ENCODE assay signal across 9 cellular contexts in the genomic region with DNA sequence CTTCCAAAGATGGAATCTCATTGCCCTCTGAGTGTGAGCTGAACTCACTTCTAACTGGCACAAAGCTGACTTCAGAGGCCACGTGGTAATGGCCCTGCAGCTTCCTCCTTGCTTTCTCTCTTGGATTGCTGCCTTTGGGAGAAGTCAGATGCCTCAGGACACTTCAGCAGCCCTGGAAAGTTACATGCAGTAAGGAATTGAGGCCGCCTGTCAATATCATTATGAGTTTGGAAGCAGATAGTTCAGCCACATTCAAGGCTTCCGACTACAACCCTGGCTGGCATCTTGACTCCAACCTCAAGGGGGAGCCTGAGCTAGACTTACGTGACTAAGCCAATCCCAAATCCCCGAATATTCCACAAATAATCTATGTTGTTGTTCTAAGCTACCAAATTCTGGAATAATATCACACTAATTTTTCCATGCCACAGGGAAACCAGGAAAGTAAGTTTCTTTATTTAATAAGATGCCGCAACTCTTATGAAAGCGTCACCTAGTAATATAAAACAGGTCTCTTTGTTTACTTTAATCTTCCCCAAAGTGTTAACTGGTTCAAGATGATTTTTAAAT. TPM values are rescaled to one million over a fixed set of nuclear protein-coding genes. Genes with fewer than 3 reads are reported as not detected.
DNase-seq lines count a peak whose midpoint lies in the region; ATAC-seq lines count a peak whose summit lies in the region.
"Had no signal": no experiment of that assay in that cellular context is flagged by ENCODE, and none has a peak within 500 bp of the region (broad histone marks: within the 10 kb centered on the region; RNA-seq: fewer than 3 reads in every experiment).

No MANE protein-coding gene starts in this region.

- H3K27me3 ChIP-seq in skeletal muscle tissue (ENCODE audit: control insufficient read depth in 3 of 3, insufficient read depth in 3 of 3, low read length in 3 of 3), result no peaks in the 10 kb centered on the region

- peak overlapping the region in 1 of 3 donors; percentile 47 for H3K9ac ChIP-seq in skeletal muscle tissue (ENCODE audit: low read depth in 1 of 3, low read length in 3 of 3)

- peaks cover 2 to 6% (median 5%) of the 10 kb centered on the region in 3 donors for H3K4me1 ChIP-seq in skeletal muscle tissue (ENCODE audit: control insufficient read depth in 3 of 3, insufficient read depth in 3 of 3, low read length in 3 of 3)

- H3K27ac ChIP-seq in skeletal muscle tissue (ENCODE audit: low read depth, low read length), result peak overlapping the region; percentile 21

- H3K36me3 ChIP-seq in skeletal muscle tissue (ENCODE audit: control insufficient read depth in 3 of 3, insufficient read depth in 3 of 3, low read length in 3 of 3), result peaks cover 9 to 30% (median 29%) of the 10 kb centered on the region in 3 donors

- H3K4me3 ChIP-seq in skeletal muscle tissue (ENCODE audit: low read length in 3 of 3), result no peak overlapping the region

- DNase-seq in NCI-H1105 (lab: John Stamatoyannopoulos, UW), result peak; percentile 7
- DNase-seq in NCI-H1105 treated with DMSO at 0.1 percent for 48 hours (lab: John Stamatoyannopoulos, UW), result no peak
- DNase-seq in LoVo (ENCODE audit: low spot score), result peak; percentile 27
- DNase-seq in anterior cingulate cortex (lab: John Stamatoyannopoulos, UW), result peak in 35 of 58 donors; percentile 1 to 74 (median 18)
- peak; percentile 50 for DNase-seq in hepatic stellate cell (ENCODE audit: low spot score)
- DNase-seq: activated naive CD8-positive, alpha-beta T cell treated with anti-CD3 and anti-CD28 coated beads, Interleukin-2, amount 10 ng/mL, durations not matched to agents 7 days and 5 days had no signal

- ATAC-seq in GM21825 (IDR thresholded peaks at IDR 0.05; ENCODE audit: unreplicated experiment) (no peak), GM21723 (IDR thresholded peaks at IDR 0.05; ENCODE audit: unreplicated experiment) (no peak)

- no peaks in the 10 kb centered on the region for H3K9me3 ChIP-seq in skeletal muscle tissue (ENCODE audit: control insufficient read depth in 3 of 3, low read length in 3 of 3)

RNA-seq across cellular contexts. Expression of a gene that starts 13.6 kb away (rescaled TPM):
- total RNA-seq in skeletal muscle tissue, result 26.1 TPM

RNA-seq across cellular contexts. Expression of a gene that starts 18.0 kb away (rescaled TPM):
- 23.0 TPM for total RNA-seq in skeletal muscle tissue
- total RNA-seq: activated naive CD8-positive, alpha-beta T cell treated with anti-CD3 and anti-CD28 coated beads, Interleukin-2, amount 10 ng/mL, durations not matched to agents 7 days and 5 days had no signal
